17 cellular contexts compared by ENCODE assay signal in genomic region chr14:51521764-51522163, GRCh38.
A peak's percentile ranks its signal among the peaks of the same experiment; 100 is the strongest.
DNase-seq lines count a peak whose midpoint lies in the region; ATAC-seq and TF ChIP-seq lines count a peak whose summit lies in the region.
"Had no signal": no experiment of that assay in that cellular context is flagged by ENCODE, and none has a peak within 500 bp of the region (broad histone marks: within the 10 kb centered on the region; RNA-seq: fewer than 3 reads in every experiment).

No MANE protein-coding gene starts in this region.

- intact Hi-C loops in IMR-90 (cut with micrococcal nuclease) (no loop called here), mucosa of descending colon (cut with DNase I, micrococcal nuclease) (no loop called here)

- no peak overlapping the region for H3K27ac ChIP-seq in IMR-90 (ENCODE audit: insufficient read depth, low read length)
- H3K27ac ChIP-seq: neural progenitor cell had no signal

- no peak overlapping the region for H2AFZ ChIP-seq in IMR-90 (replicated peaks; ENCODE audit: low read length, poor library complexity)
- H2AFZ ChIP-seq: neural progenitor cell had no signal

- no peak overlapping the region for H4K8ac ChIP-seq in IMR-90 (ENCODE audit: low read depth in 2 of 2, low read length in 2 of 2)

- dilution Hi-C loops in IMR-90 (cut with HindIII; ENCODE audit: low sequenced_read_pairs, unreplicated experiment), result no loop called here

- H2BK20ac ChIP-seq in IMR-90 (ENCODE audit: low read depth, low read length), result no peak overlapping the region

- no peak overlapping the region for H3K23ac ChIP-seq in IMR-90 (ENCODE audit: low read depth, low read length)

- no peak overlapping the region for H3K56ac ChIP-seq in IMR-90 (ENCODE audit: extremely low read depth, insufficient read depth, low read length)

- CTCF ChIA-PET in BJ (lab: Yijun Ruan, JAX), result interaction anchor here (0.6 to 2.3 kb wide), 6 partner anchors 13 to 321 kb away, joined by 3 to 9 read pairs (median 6); partner anchors contain the start of gene FRMD6
- CTCF ChIA-PET in IMR-90 (lab: Yijun Ruan, JAX), result interaction anchor here (1.0 to 1.5 kb wide), 2 partner anchors 10 to 239 kb away, joined by 3 to 6 read pairs; no protein-coding TSS in a partner anchor
- CTCF ChIA-PET in activated CD4-positive, alpha-beta memory T cell treated with anti-CD3 and anti-CD28 coated beads, Interleukin-2, amount 10 ng/mL, durations not matched to agents 7 days and 5 days (lab: Charles Lee), result interaction anchor here (1.2 kb wide), 1 partner anchor 259 kb away, joined by 4 read pairs; no protein-coding TSS in a partner anchor
- CTCF ChIA-PET in activated CD8-positive, alpha-beta T cell treated with anti-CD3 and anti-CD28 coated beads, Interleukin-2, amount 10 ng/mL, durations not matched to agents 7 days and 5 days (lab: Charles Lee), result interaction anchor here (0.6 kb wide), 1 partner anchor 163 kb away, joined by 3 read pairs; no protein-coding TSS in a partner anchor

- H3K9me3 ChIP-seq in IMR-90 (ENCODE audit: control insufficient read depth, insufficient read depth, low read length) (no peaks in the 10 kb centered on the region), mucosa of descending colon (no peaks in the 10 kb centered on the region)
- H3K9me3 ChIP-seq: Caco-2 had no signal

- H3K18ac ChIP-seq in IMR-90 (ENCODE audit: low read depth, low read length), result no peak overlapping the region

- no peaks in the 10 kb centered on the region for H3K9me3 Mint-ChIP-seq in type B pancreatic cell
- H3K9me3 Mint-ChIP-seq in activated CD4-positive, alpha-beta memory T cell treated with anti-CD3 and anti-CD28 coated beads, Interleukin-2, amount 10 ng/mL, durations not matched to agents 7 days and 5 days, result no peaks in the 10 kb centered on the region
- no peaks in the 10 kb centered on the region for H3K9me3 Mint-ChIP-seq in activated CD8-positive, alpha-beta T cell treated with anti-CD3 and anti-CD28 coated beads, Interleukin-2, amount 10 ng/mL, durations not matched to agents 7 days and 5 days (ENCODE audit: insufficient read depth)
- H3K9me3 Mint-ChIP-seq: neural progenitor cell had no signal

- H3K36me3 Mint-ChIP-seq in type B pancreatic cell, result no peaks in the 10 kb centered on the region
- no peaks in the 10 kb centered on the region for H3K36me3 Mint-ChIP-seq in activated CD4-positive, alpha-beta memory T cell treated with anti-CD3 and anti-CD28 coated beads, Interleukin-2, amount 10 ng/mL, durations not matched to agents 7 days and 5 days (ENCODE audit: low read depth)
- H3K36me3 Mint-ChIP-seq in activated CD8-positive, alpha-beta T cell treated with anti-CD3 and anti-CD28 coated beads, Interleukin-2, amount 10 ng/mL, durations not matched to agents 7 days and 5 days (ENCODE audit: low read depth), result no peaks in the 10 kb centered on the region
- H3K36me3 Mint-ChIP-seq: activated naive CD8-positive, alpha-beta T cell treated with anti-CD3 and anti-CD28 coated beads for 36 hours; IgD-negative memory B cell; neural progenitor cell had no signal

- no peak overlapping the region for H2AK5ac ChIP-seq in IMR-90 (ENCODE audit: low read depth, low read length)

- in situ Hi-C loops in IMR-90 (cut with MboI; ENCODE audit: low sequenced_read_pairs), result no loop called here
- in situ Hi-C loops in astrocyte of the spinal cord (cut with HindIII; ENCODE audit: low sequenced_read_pairs), result no loop called here

- H3K4me2 ChIP-seq in IMR-90 (ENCODE audit: low read depth, low read length), result no peak overlapping the region; the same call in 1 of the 2 replicates
- H3K4me2 ChIP-seq: neural progenitor cell had no signal

- H3K9me1 ChIP-seq in IMR-90 (ENCODE audit: insufficient read depth, low read length), result peaks cover 13% of the 10 kb centered on the region

- H2BK5ac ChIP-seq in IMR-90 (ENCODE audit: low read depth, low read length, poor library complexity, severe bottlenecking), result peak overlapping the region; percentile 33

- H3K4me3 ChIP-seq in BJ (ENCODE audit: low read depth, low read length) (no peak overlapping the region), IMR-90 (ENCODE audit: insufficient read depth, low read depth, low read length) (no peak overlapping the region), astrocyte of the spinal cord (ENCODE audit: low read depth, low read length) (no peak overlapping the region), mucosa of descending colon (no peak overlapping the region)
- H3K4me3 ChIP-seq: neural progenitor cell had no signal

- H2BK15ac ChIP-seq in IMR-90 (ENCODE audit: low read depth, low read length), result no peak overlapping the region

- H4K20me1 ChIP-seq in IMR-90 (ENCODE audit: insufficient read depth, low read length), result no peaks in the 10 kb centered on the region

- TF ChIP-seq CTCF in BJ (IDR thresholded peaks at IDR 0.05; ENCODE audit: insufficient read depth, low read depth, low read length), result no peak
- TF ChIP-seq CTCF in IMR-90 (conservative IDR thresholded peaks at IDR 0.05; ENCODE audit: low read depth, low read length), result no peak
- no peak for TF ChIP-seq CTCF in astrocyte of the spinal cord (IDR thresholded peaks at IDR 0.05; ENCODE audit: low read depth, low read length)
- TF ChIP-seq CTCF in type B pancreatic cell (conservative IDR thresholded peaks at IDR 0.05), result no peak
- TF ChIP-seq CTCF in mucosa of descending colon (IDR thresholded peaks at IDR 0.05), result no peak

- H3K27ac Mint-ChIP-seq in type B pancreatic cell, result no peak overlapping the region
- no peak overlapping the region for H3K27ac Mint-ChIP-seq in activated CD4-positive, alpha-beta memory T cell treated with anti-CD3 and anti-CD28 coated beads, Interleukin-2, amount 10 ng/mL, durations not matched to agents 7 days and 5 days
- no peak overlapping the region for H3K27ac Mint-ChIP-seq in activated CD8-positive, alpha-beta T cell treated with anti-CD3 and anti-CD28 coated beads, Interleukin-2, amount 10 ng/mL, durations not matched to agents 7 days and 5 days
- H3K27ac Mint-ChIP-seq: activated naive CD8-positive, alpha-beta T cell treated with anti-CD3 and anti-CD28 coated beads for 36 hours; IgD-negative memory B cell; neural progenitor cell had no signal

- H3K4ac ChIP-seq in IMR-90 (ENCODE audit: low read depth, low read length), result no peak overlapping the region

- no peak overlapping the region for H4K5ac ChIP-seq in IMR-90 (ENCODE audit: low read depth, low read length)

- DNase-seq in BJ (ENCODE audit: low read depth) (peak; percentile 53), IMR-90 (peak; percentile 91), astrocyte of the spinal cord (ENCODE audit: low read depth, low spot score) (peak; percentile 84), glomerular visceral epithelial cell (ENCODE audit: extremely low spot score) (peak; percentile 44), type B pancreatic cell (ENCODE audit: extremely low spot score, unreplicated experiment) (no peak), mucosa of descending colon (no peak)
- DNase-seq in activated CD4-positive, alpha-beta memory T cell treated with anti-CD3 and anti-CD28 coated beads, Interleukin-2, amount 10 ng/mL, durations not matched to agents 7 days and 5 days, result no peak
- DNase-seq in activated CD8-positive, alpha-beta T cell treated with anti-CD3 and anti-CD28 coated beads, Interleukin-2, amount 10 ng/mL, durations not matched to agents 7 days and 5 days, result no peak
- DNase-seq: activated naive CD8-positive, alpha-beta T cell treated with anti-CD3 and anti-CD28 coated beads for 36 hours; Caco-2; H7; NCI-H1092; NCI-H2107; NCI-H748 treated with DMSO at 0.1 percent for 48 hours; SW 1271 had no signal

- H3K4me1 Mint-ChIP-seq in type B pancreatic cell (ENCODE audit: unreplicated experiment), result peaks cover 11% of the 10 kb centered on the region
- H3K4me1 Mint-ChIP-seq in activated CD4-positive, alpha-beta memory T cell treated with anti-CD3 and anti-CD28 coated beads, Interleukin-2, amount 10 ng/mL, durations not matched to agents 7 days and 5 days, result no peaks in the 10 kb centered on the region
- H3K4me1 Mint-ChIP-seq in activated CD8-positive, alpha-beta T cell treated with anti-CD3 and anti-CD28 coated beads, Interleukin-2, amount 10 ng/mL, durations not matched to agents 7 days and 5 days (ENCODE audit: low read depth), result no peaks in the 10 kb centered on the region
- H3K4me1 Mint-ChIP-seq: IgD-negative memory B cell had no signal

- no peaks in the 10 kb centered on the region for H3K36me3 ChIP-seq in BJ (ENCODE audit: control insufficient read depth, insufficient read depth, low read length)
- no peaks in the 10 kb centered on the region for H3K36me3 ChIP-seq in IMR-90 (ENCODE audit: control insufficient read depth, insufficient read depth, low read length)
- H3K36me3 ChIP-seq in mucosa of descending colon (ENCODE audit: low read depth), result no peaks in the 10 kb centered on the region
- H3K36me3 ChIP-seq: neural progenitor cell had no signal

- peak; percentile 90 for ATAC-seq in IMR-90 (ENCODE audit: low read depth)
- no peak for ATAC-seq in activated CD8-positive, alpha-beta T cell treated with anti-CD3 and anti-CD28 coated beads, Interleukin-2, amount 10 ng/mL, durations not matched to agents 7 days and 5 days
- no peak for ATAC-seq in mucosa of descending colon

- POLR2A ChIA-PET in BJ (lab: Charles Lee), result interaction anchor here (0.6 to 1.2 kb wide), 2 partner anchors 127 to 130 kb away, joined by 3 to 4 read pairs; partner anchors contain the start of gene FRMD6
- POLR2A ChIA-PET in IMR-90 (lab: Charles Lee; ENCODE audit: unreplicated experiment), result no interaction called here
- POLR2A ChIA-PET in activated CD4-positive, alpha-beta memory T cell treated with anti-CD3 and anti-CD28 coated beads, Interleukin-2, amount 10 ng/mL, durations not matched to agents 7 days and 5 days (lab: Charles Lee), result no interaction called here
- POLR2A ChIA-PET in activated CD8-positive, alpha-beta T cell treated with anti-CD3 and anti-CD28 coated beads, Interleukin-2, amount 10 ng/mL, durations not matched to agents 7 days and 5 days (lab: Charles Lee), result no interaction called here

- no peak overlapping the region for H3K9ac ChIP-seq in IMR-90 (ENCODE audit: low read depth, low read length)
- H3K9ac ChIP-seq: neural progenitor cell had no signal

- TF ChIP-seq POLR2A in IMR-90 (IDR thresholded peaks at IDR 0.05; ENCODE audit: low read depth, low read length), result no peak

- no peaks in the 10 kb centered on the region; a peak in 1 of 4 replicates for H3K79me1 ChIP-seq in IMR-90 (ENCODE audit: low read depth in 1 of 2, low read length in 2 of 2)

- H4K91ac ChIP-seq in IMR-90 (ENCODE audit: insufficient read depth, low read depth, low read length), result no peak overlapping the region

- no peak overlapping the region for H3K4me3 Mint-ChIP-seq in type B pancreatic cell
- no peak overlapping the region for H3K4me3 Mint-ChIP-seq in activated CD4-positive, alpha-beta memory T cell treated with anti-CD3 and anti-CD28 coated beads, Interleukin-2, amount 10 ng/mL, durations not matched to agents 7 days and 5 days
- H3K4me3 Mint-ChIP-seq in activated CD8-positive, alpha-beta T cell treated with anti-CD3 and anti-CD28 coated beads, Interleukin-2, amount 10 ng/mL, durations not matched to agents 7 days and 5 days, result no peak overlapping the region
- H3K4me3 Mint-ChIP-seq: activated naive CD8-positive, alpha-beta T cell treated with anti-CD3 and anti-CD28 coated beads for 36 hours; IgD-negative memory B cell; neural progenitor cell had no signal

- H3K14ac ChIP-seq in IMR-90 (replicated peaks; ENCODE audit: low read depth, low read length), result no peak overlapping the region

- H3K27me3 ChIP-seq in BJ (ENCODE audit: control insufficient read depth, insufficient read depth, low read length) (no peaks in the 10 kb centered on the region), IMR-90 (ENCODE audit: control insufficient read depth, insufficient read depth, low read length) (no peaks in the 10 kb centered on the region)
- H3K27me3 ChIP-seq: neural progenitor cell had no signal

- BruUV-seq in IMR-90 (replicated peaks; lab: Mats Ljungman, UMichigan), result no TSS peak

- peaks cover 7% of the 10 kb centered on the region for H3K4me1 ChIP-seq in IMR-90 (ENCODE audit: control insufficient read depth, insufficient read depth, low read length)
- H3K4me1 ChIP-seq in mucosa of descending colon (ENCODE audit: low read depth), result no peaks in the 10 kb centered on the region
- H3K4me1 ChIP-seq: Caco-2, neural progenitor cell had no signal

- TF ChIP-seq RAD21 in IMR-90 (IDR thresholded peaks at IDR 0.05; ENCODE audit: low read length), result no peak

- H2AK9ac ChIP-seq in IMR-90 (replicated peaks; ENCODE audit: low read depth, low read length, poor library complexity), result no peak overlapping the region

- no peak overlapping the region for H2BK120ac ChIP-seq in IMR-90 (ENCODE audit: low read depth, low read length)

- H3K27me3 Mint-ChIP-seq in type B pancreatic cell, result peaks cover 3% of the 10 kb centered on the region
- peaks cover 16% of the 10 kb centered on the region for H3K27me3 Mint-ChIP-seq in activated CD4-positive, alpha-beta memory T cell treated with anti-CD3 and anti-CD28 coated beads, Interleukin-2, amount 10 ng/mL, durations not matched to agents 7 days and 5 days
- H3K27me3 Mint-ChIP-seq in activated CD8-positive, alpha-beta T cell treated with anti-CD3 and anti-CD28 coated beads, Interleukin-2, amount 10 ng/mL, durations not matched to agents 7 days and 5 days (ENCODE audit: low read depth), result no peaks in the 10 kb centered on the region

Comparison
In these comparisons a context has a peak if more than half of its experiments do, and no peak if none do; other contexts are left out.
1. DNase-seq: peak in BJ (single experiment), IMR-90 (single experiment), astrocyte of the spinal cord (single experiment) and glomerular visceral epithelial cell (single experiment); none in type B pancreatic cell (single experiment), activated CD4-positive, alpha-beta memory T cell treated with anti-CD3 and anti-CD28 coated beads, Interleukin-2, amount 10 ng/mL, durations not matched to agents 7 days and 5 days (single experiment), activated CD8-positive, alpha-beta T cell treated with anti-CD3 and anti-CD28 coated beads, Interleukin-2, amount 10 ng/mL, durations not matched to agents 7 days and 5 days (single experiment) and mucosa of descending colon (0 of 3).